Comparison of ENCODE assay signal across 8 cellular contexts in the genomic region with DNA sequence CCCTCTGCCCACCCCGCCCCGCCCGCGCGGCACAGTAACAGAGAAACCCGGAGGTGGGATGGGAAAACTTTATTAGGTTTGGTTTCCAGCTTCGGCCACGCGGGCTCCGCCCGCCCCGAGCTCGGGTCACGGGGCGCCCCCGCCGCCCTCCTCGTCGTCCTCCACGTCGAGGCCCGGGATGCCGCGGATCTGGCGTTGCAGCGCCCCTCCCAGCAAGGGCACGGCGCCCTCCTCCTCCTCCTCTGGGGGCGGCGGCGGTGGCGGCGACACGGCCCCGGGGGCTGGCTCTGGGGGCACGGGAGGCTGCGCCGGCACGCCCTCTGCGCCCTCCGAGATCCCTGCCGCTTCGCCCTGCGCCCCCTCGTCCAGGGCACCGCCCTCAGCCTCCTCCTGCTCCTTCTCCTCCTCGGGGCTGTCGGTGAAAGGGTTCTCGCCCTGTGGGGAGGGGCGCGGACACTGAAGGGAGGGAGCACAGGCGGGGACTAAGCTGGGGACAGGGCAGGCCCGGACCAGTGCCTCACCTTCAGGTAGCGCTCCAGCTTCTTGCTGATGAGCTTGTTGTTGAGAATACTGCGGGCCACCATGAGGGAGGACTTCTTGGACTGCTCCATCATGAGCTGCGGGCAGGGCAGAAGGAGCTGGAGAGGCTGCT. TPM values are rescaled to one million over a fixed set of nuclear protein-coding genes. Genes with fewer than 3 reads are reported as not detected.
DNase-seq lines count a peak whose midpoint lies in the region; ATAC-seq, FAIRE-seq and TF ChIP-seq lines count a peak whose summit lies in the region.

No MANE protein-coding gene starts in this region.

- peak overlapping the region; percentile 80; the same call in 1 of the 2 replicates for H3K27ac ChIP-seq in HUES6 (ENCODE audit: low read depth, low read length)
- peak overlapping the region; percentile 93 for H3K27ac ChIP-seq in epithelial cell of prostate

- H3K9me3 ChIP-seq in HUES6 (ENCODE audit: control insufficient read depth, insufficient read depth, low read depth, low read length), result no peaks in the 10 kb centered on the region

- H3K36me3 ChIP-seq in HUES6 (ENCODE audit: control insufficient read depth, insufficient read depth, low read length), result peaks cover 12% of the 10 kb centered on the region

- H3K4me1 ChIP-seq in HUES6 (ENCODE audit: control insufficient read depth, insufficient read depth, low read length), result peaks cover 21% of the 10 kb centered on the region; the same call in 1 of the 2 replicates

- FAIRE-seq in frontal cortex (lab: Jason Lieb, UNC), result no peak

- DNase-seq in activated CD4-positive, alpha-beta T cell treated with anti-CD3 and anti-CD28 coated beads for 48 hours, result peak; percentile 65
- no peak for DNase-seq in activated CD4-positive, alpha-beta T cell treated with anti-CD3 and anti-CD28 coated beads for 4 hours
- peak; percentile 22 for DNase-seq in epithelial cell of prostate (ENCODE audit: low read depth, low spot score)
- DNase-seq in myocyte (ENCODE audit: low read depth), result peak; percentile 61
- DNase-seq in frontal cortex (ENCODE audit: low spot score in 2 of 2), result no peak

- H3K27me3 ChIP-seq in HUES6 (ENCODE audit: control insufficient read depth, insufficient read depth, low read length), result no peaks in the 10 kb centered on the region

- H3K4me3 ChIP-seq in HUES6 (ENCODE audit: low read depth, low read length), result peak overlapping the region; percentile 98

- ATAC-seq in GM21576 (IDR thresholded peaks at IDR 0.05; ENCODE audit: unreplicated experiment) (peak; percentile 21), SK-N-SH treated with all-trans-retinoic acid at 6 μM for 48 hours (peak; percentile 24)

- peak overlapping the region; percentile 85 for H3K9ac ChIP-seq in HUES6 (ENCODE audit: low read length)

TF ChIP-seq in SK-N-SH treated with all-trans-retinoic acid at 6 μM for 48 hours, 23 proteins besides CTCF, POLR2A, EP300 and RAD21:
- TF ChIP-seq SNAI2 (CRISPR knock-in tag; IDR thresholded peaks at IDR 0.05), result 0 out of 2 replicates have a peak, but pooled peaks have one; percentile 36
- no peak for TF ChIP-seq OSR1 (CRISPR knock-in tag; IDR thresholded peaks at IDR 0.05)
- peak; percentile 66; the same call in 1 of the 2 replicates for TF ChIP-seq ZNF8 (CRISPR knock-in tag; IDR thresholded peaks at IDR 0.05)

RNA-seq across cellular contexts. Expression of gene AKAP8, which starts 0.5 kb away (rescaled TPM):
- 24.6 and 25.0 TPM in 2 replicates for total RNA-seq in myocyte
- polyA plus RNA-seq in myocyte (2012), result 14.2 TPM
- total RNA-seq in frontal cortex, result 9.8 TPM

RNA-seq across cellular contexts. Expression of gene AKAP8L, which starts 38.7 kb away (rescaled TPM):
- total RNA-seq in myocyte (141 and 143 TPM in 2 replicates), frontal cortex (65.2 TPM)
- polyA plus RNA-seq in myocyte (2012), result 63.9 TPM

RNA-seq across cellular contexts. Expression of gene BRD4, which starts 47.8 kb away (rescaled TPM):
- total RNA-seq in myocyte, result 18.9 and 20.7 TPM in 2 replicates
- 49.5 TPM for polyA plus RNA-seq in myocyte (2012)
- 11.4 TPM for total RNA-seq in frontal cortex

Comparison
In these comparisons a context has a peak if more than half of its experiments do, and no peak if none do; other contexts are left out.
1. DNase-seq: peak in activated CD4-positive, alpha-beta T cell treated with anti-CD3 and anti-CD28 coated beads for 48 hours (single experiment), epithelial cell of prostate (single experiment) and myocyte (single experiment); none in activated CD4-positive, alpha-beta T cell treated with anti-CD3 and anti-CD28 coated beads for 4 hours (0 of 2) and frontal cortex (0 of 2).